1 cellular context compared by ENCODE assay signal in genomic region chr2:119765404-119766002, GRCh38.
TF ChIP-seq lines count a peak whose summit lies in the region.

No MANE protein-coding gene starts in this region.

TF ChIP-seq in HEK293, 187 proteins besides CTCF, POLR2A, EP300 and RAD21 (continued from another document):
- TF ChIP-seq ATF2 (tag by site-specific recombination; IDR thresholded peaks at IDR 0.05; ENCODE audit: low read depth) = peak; percentile 59; the same call in 1 of the 2 replicates
- TF ChIP-seq ZNF10 (tag by site-specific recombination; IDR thresholded peaks at IDR 0.05) = no peak
- TF ChIP-seq ZNF843 (tag by site-specific recombination; IDR thresholded peaks at IDR 0.05) = peak; percentile 9; the same call in 1 of the 2 replicates
